In genomic region chr1:12161662-12162458, GRCh38 we compare ENCODE assay signal across 1 cellular context.
TF ChIP-seq lines count a peak whose summit lies in the region.

No MANE protein-coding gene starts in this region.

TF ChIP-seq in HEK293, 187 proteins besides CTCF, POLR2A, EP300 and RAD21 (continued from another document and continues in another):
- peak; percentile 92 for TF ChIP-seq PATZ1 (tag by site-specific recombination; IDR thresholded peaks at IDR 0.05)
- TF ChIP-seq ZNF621 (tag by site-specific recombination; IDR thresholded peaks at IDR 0.05) = no peak
- no peak for TF ChIP-seq ZNF654 (tag by site-specific recombination; IDR thresholded peaks at IDR 0.05; ENCODE audit: low read depth)
- TF ChIP-seq, protein P1, sequence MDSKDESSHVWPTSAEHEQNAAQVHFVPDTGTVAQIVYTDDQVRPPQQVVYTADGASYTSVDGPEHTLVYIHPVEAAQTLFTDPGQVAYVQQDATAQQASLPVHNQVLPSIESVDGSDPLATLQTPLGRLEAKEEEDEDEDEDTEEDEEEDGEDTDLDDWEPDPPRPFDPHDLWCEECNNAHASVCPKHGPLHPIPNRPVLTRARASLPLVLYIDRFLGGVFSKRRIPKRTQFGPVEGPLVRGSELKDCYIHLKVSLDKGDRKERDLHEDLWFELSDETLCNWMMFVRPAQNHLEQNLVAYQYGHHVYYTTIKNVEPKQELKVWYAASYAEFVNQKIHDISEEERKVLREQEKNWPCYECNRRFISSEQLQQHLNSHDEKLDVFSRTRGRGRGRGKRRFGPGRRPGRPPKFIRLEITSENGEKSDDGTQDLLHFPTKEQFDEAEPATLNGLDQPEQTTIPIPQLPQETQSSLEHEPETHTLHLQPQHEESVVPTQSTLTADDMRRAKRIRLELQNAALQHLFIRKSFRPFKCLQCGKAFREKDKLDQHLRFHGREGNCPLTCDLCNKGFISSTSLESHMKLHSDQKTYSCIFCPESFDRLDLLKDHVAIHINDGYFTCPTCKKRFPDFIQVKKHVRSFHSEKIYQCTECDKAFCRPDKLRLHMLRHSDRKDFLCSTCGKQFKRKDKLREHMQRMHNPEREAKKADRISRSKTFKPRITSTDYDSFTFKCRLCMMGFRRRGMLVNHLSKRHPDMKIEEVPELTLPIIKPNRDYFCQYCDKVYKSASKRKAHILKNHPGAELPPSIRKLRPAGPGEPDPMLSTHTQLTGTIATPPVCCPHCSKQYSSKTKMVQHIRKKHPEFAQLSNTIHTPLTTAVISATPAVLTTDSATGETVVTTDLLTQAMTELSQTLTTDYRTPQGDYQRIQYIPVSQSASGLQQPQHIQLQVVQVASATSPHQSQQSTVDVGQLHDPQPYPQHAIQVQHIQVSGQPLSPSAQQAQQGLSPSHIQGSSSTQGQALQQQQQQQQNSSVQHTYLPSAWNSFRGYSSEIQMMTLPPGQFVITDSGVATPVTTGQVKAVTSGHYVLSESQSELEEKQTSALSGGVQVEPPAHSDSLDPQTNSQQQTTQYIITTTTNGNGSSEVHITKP (tag by site-specific recombination; IDR thresholded peaks at IDR 0.05) = peak; percentile 100
- TF ChIP-seq KLF1 (tag by site-specific recombination; IDR thresholded peaks at IDR 0.05) = peak; percentile 72
- TF ChIP-seq, protein P2, sequence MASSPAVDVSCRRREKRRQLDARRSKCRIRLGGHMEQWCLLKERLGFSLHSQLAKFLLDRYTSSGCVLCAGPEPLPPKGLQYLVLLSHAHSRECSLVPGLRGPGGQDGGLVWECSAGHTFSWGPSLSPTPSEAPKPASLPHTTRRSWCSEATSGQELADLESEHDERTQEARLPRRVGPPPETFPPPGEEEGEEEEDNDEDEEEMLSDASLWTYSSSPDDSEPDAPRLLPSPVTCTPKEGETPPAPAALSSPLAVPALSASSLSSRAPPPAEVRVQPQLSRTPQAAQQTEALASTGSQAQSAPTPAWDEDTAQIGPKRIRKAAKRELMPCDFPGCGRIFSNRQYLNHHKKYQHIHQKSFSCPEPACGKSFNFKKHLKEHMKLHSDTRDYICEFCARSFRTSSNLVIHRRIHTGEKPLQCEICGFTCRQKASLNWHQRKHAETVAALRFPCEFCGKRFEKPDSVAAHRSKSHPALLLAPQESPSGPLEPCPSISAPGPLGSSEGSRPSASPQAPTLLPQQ (tag by site-specific recombination; IDR thresholded peaks at IDR 0.05) = peak; percentile 58; the same call in 1 of the 2 replicates
- TF ChIP-seq PRDM1 (tag by site-specific recombination; IDR thresholded peaks at IDR 0.05) = no peak
- TF ChIP-seq ZFP37 (tag by site-specific recombination; IDR thresholded peaks at IDR 0.05) = no peak
- no peak for TF ChIP-seq ZNF521 (tag by site-specific recombination; IDR thresholded peaks at IDR 0.05)
- no peak for TF ChIP-seq ZNF202 (tag by site-specific recombination; IDR thresholded peaks at IDR 0.05; ENCODE audit: borderline replicate concordance)
- no peak for TF ChIP-seq EGR2 (tag by site-specific recombination; IDR thresholded peaks at IDR 0.05; ENCODE audit: low read depth)
- no peak for TF ChIP-seq ZNF19 (tag by site-specific recombination; IDR thresholded peaks at IDR 0.05; ENCODE audit: low read depth)
- no peak for TF ChIP-seq BCL11B (tag by site-specific recombination; IDR thresholded peaks at IDR 0.05; ENCODE audit: low read depth)
- TF ChIP-seq ZNF121 (tag by site-specific recombination; IDR thresholded peaks at IDR 0.05) = no peak
- TF ChIP-seq ZNF223 (tag by site-specific recombination; IDR thresholded peaks at IDR 0.05) = no peak
- TF ChIP-seq ZNF10 (tag by site-specific recombination; IDR thresholded peaks at IDR 0.05) = peak; percentile 99
- TF ChIP-seq, protein P3, sequence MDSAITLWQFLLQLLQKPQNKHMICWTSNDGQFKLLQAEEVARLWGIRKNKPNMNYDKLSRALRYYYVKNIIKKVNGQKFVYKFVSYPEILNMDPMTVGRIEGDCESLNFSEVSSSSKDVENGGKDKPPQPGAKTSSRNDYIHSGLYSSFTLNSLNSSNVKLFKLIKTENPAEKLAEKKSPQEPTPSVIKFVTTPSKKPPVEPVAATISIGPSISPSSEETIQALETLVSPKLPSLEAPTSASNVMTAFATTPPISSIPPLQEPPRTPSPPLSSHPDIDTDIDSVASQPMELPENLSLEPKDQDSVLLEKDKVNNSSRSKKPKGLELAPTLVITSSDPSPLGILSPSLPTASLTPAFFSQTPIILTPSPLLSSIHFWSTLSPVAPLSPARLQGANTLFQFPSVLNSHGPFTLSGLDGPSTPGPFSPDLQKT (IDR thresholded peaks at IDR 0.05; ENCODE audit: borderline replicate concordance, low read depth, low read length) = no peak
- peak; percentile 93 for TF ChIP-seq SP7 (tag by site-specific recombination; IDR thresholded peaks at IDR 0.05)
- no peak for TF ChIP-seq ZBTB10 (tag by site-specific recombination; IDR thresholded peaks at IDR 0.05)
- no peak for TF ChIP-seq ATF2 (tag by site-specific recombination; IDR thresholded peaks at IDR 0.05; ENCODE audit: low read depth)
- TF ChIP-seq GFI1B (tag by site-specific recombination; IDR thresholded peaks at IDR 0.05) = peak; percentile 54; the same call in 1 of the 2 replicates
- TF ChIP-seq ZFHX2 (tag by site-specific recombination; conservative IDR thresholded peaks at IDR 0.05) = no peak
- peak; percentile 89 for TF ChIP-seq TRIM28 (IDR thresholded peaks at IDR 0.05; ENCODE audit: borderline replicate concordance, low read length)
- TF ChIP-seq ZBTB17 (tag by site-specific recombination; IDR thresholded peaks at IDR 0.05) = no peak
- TF ChIP-seq, protein P4, sequence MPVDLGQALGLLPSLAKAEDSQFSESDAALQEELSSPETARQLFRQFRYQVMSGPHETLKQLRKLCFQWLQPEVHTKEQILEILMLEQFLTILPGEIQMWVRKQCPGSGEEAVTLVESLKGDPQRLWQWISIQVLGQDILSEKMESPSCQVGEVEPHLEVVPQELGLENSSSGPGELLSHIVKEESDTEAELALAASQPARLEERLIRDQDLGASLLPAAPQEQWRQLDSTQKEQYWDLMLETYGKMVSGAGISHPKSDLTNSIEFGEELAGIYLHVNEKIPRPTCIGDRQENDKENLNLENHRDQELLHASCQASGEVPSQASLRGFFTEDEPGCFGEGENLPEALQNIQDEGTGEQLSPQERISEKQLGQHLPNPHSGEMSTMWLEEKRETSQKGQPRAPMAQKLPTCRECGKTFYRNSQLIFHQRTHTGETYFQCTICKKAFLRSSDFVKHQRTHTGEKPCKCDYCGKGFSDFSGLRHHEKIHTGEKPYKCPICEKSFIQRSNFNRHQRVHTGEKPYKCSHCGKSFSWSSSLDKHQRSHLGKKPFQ (tag by site-specific recombination; IDR thresholded peaks at IDR 0.05) = no peak
- TF ChIP-seq ZNF302 (tag by site-specific recombination; IDR thresholded peaks at IDR 0.05; ENCODE audit: low read depth) = no peak
- no peak for TF ChIP-seq ZNF324 (tag by site-specific recombination; IDR thresholded peaks at IDR 0.05)
- TF ChIP-seq ZNF140 (tag by site-specific recombination; IDR thresholded peaks at IDR 0.05) = no peak
- no peak for TF ChIP-seq OVOL3 (tag by site-specific recombination; IDR thresholded peaks at IDR 0.05)
- no peak; the same call in 1 of the 2 replicates for TF ChIP-seq ZNF558 (tag by site-specific recombination; IDR thresholded peaks at IDR 0.05)
- TF ChIP-seq ZNF510 (tag by site-specific recombination; IDR thresholded peaks at IDR 0.05; ENCODE audit: insufficient replicate concordance) = no peak
- no peak for TF ChIP-seq MZF1 (tag by site-specific recombination; IDR thresholded peaks at IDR 0.05; ENCODE audit: borderline replicate concordance)
- TF ChIP-seq ZBTB26 (tag by site-specific recombination; optimal IDR thresholded peaks at IDR 0.05) = no peak
- TF ChIP-seq, protein P5, sequence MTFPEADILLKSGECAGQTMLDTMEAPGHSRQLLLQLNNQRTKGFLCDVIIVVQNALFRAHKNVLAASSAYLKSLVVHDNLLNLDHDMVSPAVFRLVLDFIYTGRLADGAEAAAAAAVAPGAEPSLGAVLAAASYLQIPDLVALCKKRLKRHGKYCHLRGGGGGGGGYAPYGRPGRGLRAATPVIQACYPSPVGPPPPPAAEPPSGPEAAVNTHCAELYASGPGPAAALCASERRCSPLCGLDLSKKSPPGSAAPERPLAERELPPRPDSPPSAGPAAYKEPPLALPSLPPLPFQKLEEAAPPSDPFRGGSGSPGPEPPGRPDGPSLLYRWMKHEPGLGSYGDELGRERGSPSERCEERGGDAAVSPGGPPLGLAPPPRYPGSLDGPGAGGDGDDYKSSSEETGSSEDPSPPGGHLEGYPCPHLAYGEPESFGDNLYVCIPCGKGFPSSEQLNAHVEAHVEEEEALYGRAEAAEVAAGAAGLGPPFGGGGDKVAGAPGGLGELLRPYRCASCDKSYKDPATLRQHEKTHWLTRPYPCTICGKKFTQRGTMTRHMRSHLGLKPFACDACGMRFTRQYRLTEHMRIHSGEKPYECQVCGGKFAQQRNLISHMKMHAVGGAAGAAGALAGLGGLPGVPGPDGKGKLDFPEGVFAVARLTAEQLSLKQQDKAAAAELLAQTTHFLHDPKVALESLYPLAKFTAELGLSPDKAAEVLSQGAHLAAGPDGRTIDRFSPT (tag by site-specific recombination; IDR thresholded peaks at IDR 0.05) = peak; percentile 68
- no peak for TF ChIP-seq ZNF624 (tag by site-specific recombination; IDR thresholded peaks at IDR 0.05)
- TF ChIP-seq ZNF391 (tag by site-specific recombination; IDR thresholded peaks at IDR 0.05; ENCODE audit: borderline replicate concordance, low read depth) = no peak
- TF ChIP-seq ZNF785 (tag by site-specific recombination; IDR thresholded peaks at IDR 0.05) = no peak
- no peak for TF ChIP-seq ZNF791 (tag by site-specific recombination; IDR thresholded peaks at IDR 0.05)
- TF ChIP-seq, protein P6, sequence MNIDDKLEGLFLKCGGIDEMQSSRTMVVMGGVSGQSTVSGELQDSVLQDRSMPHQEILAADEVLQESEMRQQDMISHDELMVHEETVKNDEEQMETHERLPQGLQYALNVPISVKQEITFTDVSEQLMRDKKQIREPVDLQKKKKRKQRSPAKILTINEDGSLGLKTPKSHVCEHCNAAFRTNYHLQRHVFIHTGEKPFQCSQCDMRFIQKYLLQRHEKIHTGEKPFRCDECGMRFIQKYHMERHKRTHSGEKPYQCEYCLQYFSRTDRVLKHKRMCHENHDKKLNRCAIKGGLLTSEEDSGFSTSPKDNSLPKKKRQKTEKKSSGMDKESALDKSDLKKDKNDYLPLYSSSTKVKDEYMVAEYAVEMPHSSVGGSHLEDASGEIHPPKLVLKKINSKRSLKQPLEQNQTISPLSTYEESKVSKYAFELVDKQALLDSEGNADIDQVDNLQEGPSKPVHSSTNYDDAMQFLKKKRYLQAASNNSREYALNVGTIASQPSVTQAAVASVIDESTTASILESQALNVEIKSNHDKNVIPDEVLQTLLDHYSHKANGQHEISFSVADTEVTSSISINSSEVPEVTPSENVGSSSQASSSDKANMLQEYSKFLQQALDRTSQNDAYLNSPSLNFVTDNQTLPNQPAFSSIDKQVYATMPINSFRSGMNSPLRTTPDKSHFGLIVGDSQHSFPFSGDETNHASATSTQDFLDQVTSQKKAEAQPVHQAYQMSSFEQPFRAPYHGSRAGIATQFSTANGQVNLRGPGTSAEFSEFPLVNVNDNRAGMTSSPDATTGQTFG (tag by site-specific recombination; IDR thresholded peaks at IDR 0.05; ENCODE audit: borderline replicate concordance) = no peak
- TF ChIP-seq ZNF548 (tag by site-specific recombination; IDR thresholded peaks at IDR 0.05) = no peak
- TF ChIP-seq GLIS1 (tag by site-specific recombination; IDR thresholded peaks at IDR 0.05) = peak; percentile 23; the same call in 1 of the 2 replicates
- no peak for TF ChIP-seq KLF10 (tag by site-specific recombination; IDR thresholded peaks at IDR 0.05)
